In the genomic region with DNA sequence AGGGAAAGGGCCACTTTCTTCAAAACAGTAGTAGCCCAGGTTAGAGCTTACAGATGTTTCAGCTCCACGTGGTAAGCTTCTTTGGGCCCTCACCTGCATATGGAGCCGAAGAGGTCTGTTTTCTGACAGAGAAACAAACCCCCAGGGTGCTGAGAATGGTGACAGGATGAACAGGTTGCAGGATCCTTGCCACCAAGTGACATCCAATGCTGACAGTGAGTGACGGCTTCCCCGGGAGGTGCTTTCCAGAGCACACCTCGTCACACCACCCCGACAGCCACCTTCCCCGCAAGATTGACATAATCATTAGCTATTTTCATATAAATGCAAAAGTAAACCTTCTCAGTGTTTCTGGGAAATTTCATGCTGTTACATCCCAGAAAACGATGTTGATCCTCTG, we compare ENCODE assay signal across 1 cellular context.
A peak's percentile ranks its signal among the peaks of the same experiment; 100 is the strongest.
TF ChIP-seq lines count a peak whose summit lies in the region.

No MANE protein-coding gene starts in this region.

TF ChIP-seq in HEK293T, 16 proteins besides CTCF, POLR2A, EP300 and RAD21 (continued from another document):
- TF ChIP-seq, protein P1, sequence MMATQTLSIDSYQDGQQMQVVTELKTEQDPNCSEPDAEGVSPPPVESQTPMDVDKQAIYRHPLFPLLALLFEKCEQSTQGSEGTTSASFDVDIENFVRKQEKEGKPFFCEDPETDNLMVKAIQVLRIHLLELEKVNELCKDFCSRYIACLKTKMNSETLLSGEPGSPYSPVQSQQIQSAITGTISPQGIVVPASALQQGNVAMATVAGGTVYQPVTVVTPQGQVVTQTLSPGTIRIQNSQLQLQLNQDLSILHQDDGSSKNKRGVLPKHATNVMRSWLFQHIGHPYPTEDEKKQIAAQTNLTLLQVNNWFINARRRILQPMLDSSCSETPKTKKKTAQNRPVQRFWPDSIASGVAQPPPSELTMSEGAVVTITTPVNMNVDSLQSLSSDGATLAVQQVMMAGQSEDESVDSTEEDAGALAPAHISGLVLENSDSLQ (IDR thresholded peaks at IDR 0.05), result 0 out of 2 replicates have a peak, but pooled peaks have one; percentile 7
- TF ChIP-seq HDGF (IDR thresholded peaks at IDR 0.05; ENCODE audit: borderline replicate concordance), result no peak
